ENCODE assay signal across 9 cellular contexts in genomic region chr19:10962863-10963262, GRCh38. TPM values are rescaled to one million over a fixed set of nuclear protein-coding genes. Genes with fewer than 3 reads are reported as not detected.
DNase-seq lines count a peak whose midpoint lies in the region; ATAC-seq and TF ChIP-seq lines count a peak whose summit lies in the region.
"Had no signal": no experiment of that assay in that cellular context is flagged by ENCODE, and none has a peak within 500 bp of the region (broad histone marks: within the 10 kb centered on the region; RNA-seq: fewer than 3 reads in every experiment).

No MANE protein-coding gene starts in this region.

- peak overlapping the region; percentile 92 for H3K27ac Mint-ChIP-seq in central memory CD8-positive, alpha-beta T cell (ENCODE audit: low read depth)
- no peak overlapping the region for H3K27ac Mint-ChIP-seq in neural progenitor cell

- no peaks in the 10 kb centered on the region for H3K9me3 ChIP-seq in DOHH2 (ENCODE audit: control insufficient read depth, insufficient read depth, low read length)
- no peaks in the 10 kb centered on the region for H3K9me3 ChIP-seq in Loucy (ENCODE audit: insufficient read depth, low read depth, low read length)
- H3K9me3 ChIP-seq in neural progenitor cell (ENCODE audit: low read depth), result no peaks in the 10 kb centered on the region

- H3K4me3 Mint-ChIP-seq in central memory CD8-positive, alpha-beta T cell, result peak overlapping the region; percentile 82
- H3K4me3 Mint-ChIP-seq in neural progenitor cell, result peak overlapping the region; percentile 98

- ATAC-seq in central memory CD8-positive, alpha-beta T cell (replicated peaks; ENCODE audit: extremely low read depth, poor library complexity, severe bottlenecking), result no peak
- no peak for ATAC-seq in esophagus mucosa

- H2AFZ ChIP-seq in Loucy (ENCODE audit: low read length) (no peak overlapping the region), neural progenitor cell (replicated peaks) (no peak overlapping the region)

- H3K27me3 Mint-ChIP-seq in central memory CD8-positive, alpha-beta T cell, result no peaks in the 10 kb centered on the region
- peaks cover 7% of the 10 kb centered on the region for H3K27me3 Mint-ChIP-seq in neural progenitor cell (ENCODE audit: insufficient read depth, low read depth)

- H3K4me1 ChIP-seq in DOHH2 (ENCODE audit: control insufficient read depth, low read length) (peaks cover 57% of the 10 kb centered on the region), Loucy (ENCODE audit: insufficient read depth, low read length, poor library complexity, severe bottlenecking) (peaks cover 23% of the 10 kb centered on the region), neural progenitor cell (peaks cover 21% of the 10 kb centered on the region)

- H3K79me2 ChIP-seq in DOHH2 (ENCODE audit: control insufficient read depth, low read length) (peaks cover 82% of the 10 kb centered on the region), Loucy (ENCODE audit: insufficient read depth, low read length) (peaks cover 81% of the 10 kb centered on the region), neural progenitor cell (ENCODE audit: low read depth) (peaks cover 76% of the 10 kb centered on the region)

- TF ChIP-seq CTCF in DOHH2 (IDR thresholded peaks at IDR 0.05; ENCODE audit: low read depth, low read length, poor library complexity, severe bottlenecking) (no peak), Loucy (conservative IDR thresholded peaks at IDR 0.05; ENCODE audit: low read length) (no peak), neural progenitor cell (IDR thresholded peaks at IDR 0.05) (no peak)

- no peaks in the 10 kb centered on the region for H4K20me1 ChIP-seq in DOHH2 (ENCODE audit: control insufficient read depth, insufficient read depth, low read depth, low read length)
- H4K20me1 ChIP-seq in Loucy (ENCODE audit: insufficient read depth, low read length, poor library complexity, severe bottlenecking), result peaks cover 43% of the 10 kb centered on the region
- peaks cover 60% of the 10 kb centered on the region for H4K20me1 ChIP-seq in neural progenitor cell (ENCODE audit: low read depth)

- H3K27ac ChIP-seq in DOHH2 (ENCODE audit: low read depth, low read length) (peak overlapping the region; percentile 98), neural progenitor cell (no peak overlapping the region)

- H3K4me3 ChIP-seq in DOHH2 (ENCODE audit: low read length), result peak overlapping the region; percentile 70
- H3K4me3 ChIP-seq in Loucy (ENCODE audit: low read length, poor library complexity, severe bottlenecking), result peak overlapping the region; percentile 97
- peak overlapping the region; percentile 80 for H3K4me3 ChIP-seq in neural progenitor cell

- H3K27me3 ChIP-seq in DOHH2 (ENCODE audit: control insufficient read depth, low read length) (no peaks in the 10 kb centered on the region), Loucy (ENCODE audit: insufficient read depth, low read length, poor library complexity, severe bottlenecking) (no peaks in the 10 kb centered on the region), neural progenitor cell (no peaks in the 10 kb centered on the region)

- H3K36me3 Mint-ChIP-seq in central memory CD8-positive, alpha-beta T cell (ENCODE audit: insufficient read depth), result peaks cover 28% of the 10 kb centered on the region
- peaks cover 18% of the 10 kb centered on the region for H3K36me3 Mint-ChIP-seq in neural progenitor cell

- H3K36me3 ChIP-seq in DOHH2 (ENCODE audit: control insufficient read depth, low read length), result peaks cover 44% of the 10 kb centered on the region
- no peaks in the 10 kb centered on the region for H3K36me3 ChIP-seq in Loucy (ENCODE audit: insufficient read depth, low read length)
- no peaks in the 10 kb centered on the region for H3K36me3 ChIP-seq in neural progenitor cell

- no peak for DNase-seq in central memory CD8-positive, alpha-beta T cell (ENCODE audit: low spot score in 2 of 2)
- DNase-seq in neural progenitor cell (ENCODE audit: low spot score), result no peak
- DNase-seq in NK-92 (lab: John Stamatoyannopoulos, UW; ENCODE audit: unreplicated experiment), result no peak
- DNase-seq in head of caudate nucleus, result no peak
- DNase-seq in NCI-H1092 (lab: John Stamatoyannopoulos, UW), result no peak
- DNase-seq: NCI-H1436 had no signal

- H3K4me2 ChIP-seq in DOHH2 (ENCODE audit: low read length) (peak overlapping the region; percentile 81), Loucy (ENCODE audit: low read depth, low read length, poor library complexity, severe bottlenecking) (peak overlapping the region; percentile 97), neural progenitor cell (peak overlapping the region; percentile 76)

- H3K9me2 ChIP-seq in DOHH2 (replicated peaks; ENCODE audit: control insufficient read depth, low read length), result no peaks in the 10 kb centered on the region
- H3K9me2 ChIP-seq in Loucy (replicated peaks; ENCODE audit: low read depth, low read length), result no peaks in the 10 kb centered on the region

- no peaks in the 10 kb centered on the region for H3K9me3 Mint-ChIP-seq in central memory CD8-positive, alpha-beta T cell
- H3K9me3 Mint-ChIP-seq in neural progenitor cell, result no peaks in the 10 kb centered on the region

- H3K9ac ChIP-seq in Loucy (ENCODE audit: low read depth, low read length, poor library complexity, severe bottlenecking) (peak overlapping the region; percentile 92), neural progenitor cell (no peak overlapping the region)

- intact Hi-C loops in head of caudate nucleus (cut with DNase I), result no loop called here

- peaks cover 51% of the 10 kb centered on the region for H3K4me1 Mint-ChIP-seq in central memory CD8-positive, alpha-beta T cell
- H3K4me1 Mint-ChIP-seq in neural progenitor cell, result peaks cover 30% of the 10 kb centered on the region

- H3F3A ChIP-seq in DOHH2 (ENCODE audit: control insufficient read depth, insufficient read depth) (peaks cover 36% of the 10 kb centered on the region), Loucy (ENCODE audit: low read depth) (no peaks in the 10 kb centered on the region), neural progenitor cell (ENCODE audit: low read depth) (peaks cover 24% of the 10 kb centered on the region)

RNA-seq across cellular contexts. Expression of gene SMARCA4, which starts 2.0 kb away (rescaled TPM):
- total RNA-seq in neural progenitor cell (ENCODE audit: low replicate concordance) (169 and 257 TPM in 2 replicates), esophagus mucosa (93.2 TPM)

RNA-seq across cellular contexts. Expression of gene TIMM29, which starts 34.3 kb away (rescaled TPM):
- total RNA-seq in neural progenitor cell (ENCODE audit: low replicate concordance), result 24.4 and 34.9 TPM in 2 replicates
- 14.3 TPM for total RNA-seq in esophagus mucosa

RNA-seq across cellular contexts. Expression of gene YIPF2, which starts 34.4 kb away (rescaled TPM):
- total RNA-seq in neural progenitor cell (ENCODE audit: low replicate concordance) (11.9 and 36.8 TPM in 2 replicates), esophagus mucosa (43.1 TPM)
